ENCODE assay signal across 13 cellular contexts in genomic region chr14:95137164-95137803, GRCh38. TPM values are rescaled to one million over a fixed set of nuclear protein-coding genes. Genes with fewer than 3 reads are reported as not detected.
A peak's percentile ranks its signal among the peaks of the same experiment; 100 is the strongest.
DNase-seq lines count a peak whose midpoint lies in the region; ATAC-seq, FAIRE-seq and TF ChIP-seq lines count a peak whose summit lies in the region.
"Had no signal": no experiment of that assay in that cellular context is flagged by ENCODE, and none has a peak within 500 bp of the region (broad histone marks: within the 10 kb centered on the region; RNA-seq: fewer than 3 reads in every experiment).

No MANE protein-coding gene starts in this region.

- FAIRE-seq in pancreas (lab: Jason Lieb, UNC), result no peak

- intact Hi-C loops in heart right ventricle (cut with DNase I), result no loop called here
- intact Hi-C loops in left cardiac atrium (cut with DNase I), result no loop called here
- intact Hi-C loops in colonic mucosa (cut with DNase I), result no loop called here
- intact Hi-C loops in pancreas (cut with DNase I), result no loop called here

- H3K27ac ChIP-seq in heart right ventricle (peak overlapping the region in 9 of 10 donors; percentile 2 to 82 (median 63)), colonic mucosa (peak overlapping the region; percentile 65), upper lobe of left lung (peak overlapping the region; percentile 27 to 67 (median 53)), pancreas (peak overlapping the region in 2 of 4 donors; percentile 47 to 64)
- H3K27ac ChIP-seq: SJCRH30 had no signal

- TF ChIP-seq CTCF in heart right ventricle (IDR thresholded peaks at IDR 0.05), result no peak
- no peak for TF ChIP-seq CTCF in colonic mucosa (IDR thresholded peaks at IDR 0.05)
- no peak for TF ChIP-seq CTCF in neural crest cell (conservative IDR thresholded peaks at IDR 0.05)
- TF ChIP-seq CTCF in upper lobe of left lung (IDR thresholded peaks at IDR 0.05), result no peak
- TF ChIP-seq CTCF in pancreas (IDR thresholded peaks at IDR 0.05), result no peak

- TF ChIP-seq EP300 in upper lobe of left lung (IDR thresholded peaks at IDR 0.05), result no peak

- H3K4me3 ChIP-seq in heart right ventricle, result peak overlapping the region in 1 of 10 donors; percentile 8
- no peak overlapping the region for H3K4me3 ChIP-seq in colonic mucosa
- no peak overlapping the region for H3K4me3 ChIP-seq in upper lobe of left lung
- no peak overlapping the region for H3K4me3 ChIP-seq in pancreas
- H3K4me3 ChIP-seq: SJCRH30 had no signal

- peaks cover 11 to 82% (median 60%) of the 10 kb centered on the region in 9 donors for H3K4me1 ChIP-seq in heart right ventricle
- no peaks in the 10 kb centered on the region for H3K4me1 ChIP-seq in colonic mucosa
- peaks cover 34 to 54% (median 52%) of the 10 kb centered on the region in 4 donors for H3K4me1 ChIP-seq in upper lobe of left lung
- peaks cover 23 to 46% (median 36%) of the 10 kb centered on the region in 3 donors for H3K4me1 ChIP-seq in pancreas
- H3K4me1 ChIP-seq: SJCRH30 had no signal

- TF ChIP-seq POLR2A in upper lobe of left lung (IDR thresholded peaks at IDR 0.05), result no peak

- peak overlapping the region; percentile 91 for H3K27ac Mint-ChIP-seq in neural crest cell (ENCODE audit: unreplicated experiment)

- DNase-seq in heart right ventricle, result no peak
- no peak for DNase-seq in left cardiac atrium
- DNase-seq in colonic mucosa, result no peak
- DNase-seq in neural crest cell (ENCODE audit: low read depth, low spot score), result no peak
- no peak for DNase-seq in upper lobe of left lung
- DNase-seq in pancreas, result no peak
- no peak for DNase-seq in AG08395 (ENCODE audit: low spot score)
- no peak for DNase-seq in COLO668 (lab: John Stamatoyannopoulos, UW; ENCODE audit: unreplicated experiment)
- DNase-seq: activated T-cell treated with anti-CD3 and anti-CD28 coated beads, Interleukin-2, amount 50 U/mL, for 24 hours; cerebellar nuclear complex; KG1; NCI-H1930; SJCRH30 had no signal

- H3K36me3 Mint-ChIP-seq in neural crest cell (ENCODE audit: low read depth), result no peaks in the 10 kb centered on the region

- no peaks in the 10 kb centered on the region for H3K27me3 Mint-ChIP-seq in neural crest cell (ENCODE audit: low read depth)
- H3K27me3 Mint-ChIP-seq: activated T-cell treated with anti-CD3 and anti-CD28 coated beads, Interleukin-2, amount 50 U/mL, for 24 hours had no signal

- H3K9me3 ChIP-seq in heart right ventricle (peaks cover 0 to 4% (median 0%) of the 10 kb centered on the region in 11 donors), colonic mucosa (no peaks in the 10 kb centered on the region), upper lobe of left lung (no peaks in the 10 kb centered on the region), pancreas (no peaks in the 10 kb centered on the region)
- H3K9me3 ChIP-seq: SJCRH30 had no signal

- no peaks in the 10 kb centered on the region for H3K27me3 ChIP-seq in heart right ventricle
- no peaks in the 10 kb centered on the region for H3K27me3 ChIP-seq in colonic mucosa
- no peaks in the 10 kb centered on the region for H3K27me3 ChIP-seq in upper lobe of left lung
- H3K27me3 ChIP-seq in pancreas, result no peaks in the 10 kb centered on the region
- H3K27me3 ChIP-seq: SJCRH30 had no signal

- H3K4me1 Mint-ChIP-seq in neural crest cell, result peaks cover 75% of the 10 kb centered on the region

- H3K9ac ChIP-seq in colonic mucosa (ENCODE audit: low read depth in 2 of 2, low read length in 2 of 2), result peak overlapping the region in 1 of 2 donors; percentile 65

- H3K4me3 Mint-ChIP-seq in neural crest cell, result peak overlapping the region; percentile 56
- H3K4me3 Mint-ChIP-seq: activated T-cell treated with anti-CD3 and anti-CD28 coated beads, Interleukin-2, amount 50 U/mL, for 24 hours had no signal

- ATAC-seq in heart right ventricle, result no peak
- ATAC-seq in left cardiac atrium, result no peak
- no peak for ATAC-seq in upper lobe of left lung (ENCODE audit: low FRiP score in 2 of 2)
- ATAC-seq in pancreas, result no peak

- H3K9me3 Mint-ChIP-seq in neural crest cell, result no peaks in the 10 kb centered on the region
- H3K9me3 Mint-ChIP-seq: activated T-cell treated with anti-CD3 and anti-CD28 coated beads, Interleukin-2, amount 50 U/mL, for 24 hours had no signal

- H3K36me3 ChIP-seq in heart right ventricle (peaks cover 0 to 13% (median 3%) of the 10 kb centered on the region in 9 donors), colonic mucosa (no peaks in the 10 kb centered on the region), upper lobe of left lung (peaks cover 0 to 10% (median 4%) of the 10 kb centered on the region in 4 donors), pancreas (peaks cover 0 to 6% (median 0%) of the 10 kb centered on the region in 3 donors)

RNA-seq across cellular contexts. Expression of gene DICER1, which starts 20.0 kb away (rescaled TPM):
- 10 to 100 TPM; 19.8 to 38.8 (median 27.5) TPM for total RNA-seq in heart right ventricle
- 1 to 10 TPM; 4.9 to 8.3 TPM for polyA plus RNA-seq in heart right ventricle
- 10 to 100 TPM; 25.0 to 29.4 TPM for total RNA-seq in left cardiac atrium
- total RNA-seq in colonic mucosa, result 10 to 100 TPM; 49.3 to 53.7 TPM
- 104 and 115 TPM in 2 replicates for total RNA-seq in neural crest cell
- 100 to 1,000 TPM in 1 of 6 donors, 10 to 100 TPM in 5; 57.7 to 106 (median 75.1) TPM for total RNA-seq in upper lobe of left lung
- total RNA-seq in pancreas, result 10 to 100 TPM; 22.1 to 37.8 (median 26.4) TPM
- 10 to 100 TPM in 1 of 2 donors, 1 to 10 TPM in 1; 5.7 to 11.8 TPM for polyA plus RNA-seq in pancreas
